Comparison of ENCODE assay signal across 24 cellular contexts in the genomic region with DNA sequence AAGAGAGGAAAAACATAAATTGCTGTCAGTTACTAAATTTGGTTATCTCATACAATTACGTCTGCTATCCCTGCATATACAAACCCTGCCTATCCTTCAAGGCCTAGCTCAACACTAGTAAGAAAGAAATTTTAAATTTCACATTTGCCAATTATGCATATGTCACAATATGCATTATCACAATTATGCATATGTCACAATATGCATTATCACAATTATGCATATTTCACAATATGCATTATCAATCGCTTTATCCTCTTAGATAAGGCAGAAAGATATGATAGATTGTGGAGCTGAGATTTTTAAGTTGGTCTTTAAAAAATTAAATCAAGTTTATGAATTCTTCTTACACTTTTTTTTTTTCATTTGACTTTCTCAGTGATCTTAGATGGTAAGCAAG.
DNase-seq lines count a peak whose midpoint lies in the region; ATAC-seq, FAIRE-seq and TF ChIP-seq lines count a peak whose summit lies in the region.
"Had no signal": no experiment of that assay in that cellular context is flagged by ENCODE, and none has a peak within 500 bp of the region (broad histone marks: within the 10 kb centered on the region; RNA-seq: fewer than 3 reads in every experiment).

No MANE protein-coding gene starts in this region.

- TF ChIP-seq EP300 in HepG2 (IDR thresholded peaks at IDR 0.05; ENCODE audit: low read depth in 2 of 2, low read length in 2 of 2) (no peak), HepG2 (CRISPR knock-in tag; IDR thresholded peaks at IDR 0.05; ENCODE audit: borderline replicate concordance) (no peak)

- in situ Hi-C loops in HepG2 (cut with HindIII; ENCODE audit: extremely low pct_ligation_motif_present, low pct_unique_long_range_greater_than_20kb), result no loop called here
- in situ Hi-C loops in IMR-90 (cut with MboI; ENCODE audit: low sequenced_read_pairs), result no loop called here

- no peaks in the 10 kb centered on the region for H3K9me1 ChIP-seq in IMR-90 (ENCODE audit: insufficient read depth, low read length)

- H2BK5ac ChIP-seq in IMR-90 (ENCODE audit: low read depth, low read length, poor library complexity, severe bottlenecking), result no peak overlapping the region

- H3K36me3 ChIP-seq in HepG2 (replicated peaks in 1 of 2; ENCODE audit: control insufficient read depth in 1 of 2, insufficient read depth in 2 of 2, low read length in 2 of 2) (no peaks in the 10 kb centered on the region), right lobe of liver (no peaks in the 10 kb centered on the region), A673 (ENCODE audit: insufficient read depth, low read length, poor library complexity, severe bottlenecking) (no peaks in the 10 kb centered on the region), IMR-90 (ENCODE audit: control insufficient read depth, insufficient read depth, low read length) (no peaks in the 10 kb centered on the region)
- H3K36me3 ChIP-seq: BE2C, BLaER1 had no signal

- TF ChIP-seq CTCF in HepG2 (CRISPR knock-in tag; IDR thresholded peaks at IDR 0.05) (no peak), right lobe of liver (IDR thresholded peaks at IDR 0.05) (no peak), A673 (conservative IDR thresholded peaks at IDR 0.05; ENCODE audit: low read depth, low read length) (no peak), IMR-90 (conservative IDR thresholded peaks at IDR 0.05; ENCODE audit: low read depth, low read length) (no peak)

- BruUV-seq in HepG2 (replicated peaks; lab: Mats Ljungman, UMichigan), result no TSS peak
- no TSS peak for BruUV-seq in A673 (replicated peaks; lab: Mats Ljungman, UMichigan)
- BruUV-seq in IMR-90 (replicated peaks; lab: Mats Ljungman, UMichigan), result no TSS peak

- no peak overlapping the region for H4K91ac ChIP-seq in IMR-90 (ENCODE audit: insufficient read depth, low read depth, low read length)

- H3K27ac ChIP-seq in HepG2 (ENCODE audit: extremely low read length, insufficient read depth, low read length) (no peak overlapping the region), right lobe of liver (no peak overlapping the region), A673 (ENCODE audit: low read depth, low read length, poor library complexity, severe bottlenecking) (peak overlapping the region; percentile 63), IMR-90 (ENCODE audit: insufficient read depth, low read length) (no peak overlapping the region)
- H3K27ac ChIP-seq: A549, BLaER1 had no signal

- H3K14ac ChIP-seq in IMR-90 (replicated peaks; ENCODE audit: low read depth, low read length), result no peak overlapping the region

- intact Hi-C loops in HepG2 (cut with micrococcal nuclease; ENCODE audit: unreplicated experiment), result no loop called here
- intact Hi-C loops in right lobe of liver (cut with DNase I), result no loop called here
- intact Hi-C loops in A673 (cut with micrococcal nuclease; ENCODE audit: unreplicated experiment), result no loop called here
- intact Hi-C loops in IMR-90 (cut with micrococcal nuclease), result no loop called here

- H3K4ac ChIP-seq in IMR-90 (ENCODE audit: low read depth, low read length), result no peak overlapping the region

- FAIRE-seq in HepG2 (lab: Jason Lieb, UNC) (no peak), islet of Langerhans (lab: Jason Lieb, UNC) (peak; percentile 24)
- FAIRE-seq: A549, D721Med, G401.6, GM12891 had no signal

- dilution Hi-C loops in IMR-90 (cut with HindIII; ENCODE audit: low sequenced_read_pairs, unreplicated experiment), result no loop called here

- H3K4me1 ChIP-seq in HepG2 (ENCODE audit: insufficient read depth, low read length) (no peaks in the 10 kb centered on the region), right lobe of liver (no peaks in the 10 kb centered on the region), A673 (ENCODE audit: insufficient read depth, low read length, poor library complexity, severe bottlenecking) (peaks cover 19% of the 10 kb centered on the region), IMR-90 (ENCODE audit: control insufficient read depth, insufficient read depth, low read length) (no peaks in the 10 kb centered on the region)
- H3K4me1 ChIP-seq: A549, BE2C, BLaER1 had no signal

- CTCF ChIA-PET in HepG2 (lab: Yijun Ruan, JAX; ENCODE audit: low intra/inter-chr PET ratio, low total read pairs), result no interaction called here
- CTCF ChIA-PET in A673 (lab: Charles Lee), result no interaction called here
- CTCF ChIA-PET in IMR-90 (lab: Yijun Ruan, JAX), result interaction anchor here (0.6 to 1.2 kb wide), 2 partner anchors 16 to 179 kb away, joined by 3 to 4 read pairs; no protein-coding TSS in a partner anchor

- no peak for DNase-seq in HepG2 (ENCODE audit: low spot score)
- DNase-seq in right lobe of liver, result no peak
- no peak for DNase-seq in A673 (ENCODE audit: low spot score)
- DNase-seq in IMR-90, result no peak
- DNase-seq in stimulated activated CD4-positive, alpha-beta T cell treated with anti-CD3 and anti-CD28 coated beads, Interleukin-4, amount 100 ng/mL, for 24 hours, result no peak
- DNase-seq: 8988T; ACHN; BE2C; C1 segment of cervical spinal cord; Caco-2; Calu3; CD4-positive, alpha-beta memory T cell; CD4-positive, CD25-positive, alpha-beta regulatory T cell; CD8-positive, alpha-beta memory T cell; DMS79 treated with DMSO at 0.1 percent for 48 hours; GF-D8 had no signal

- no peak overlapping the region for H3K4me3 ChIP-seq in HepG2 (replicated peaks in 1 of 3; ENCODE audit: insufficient read depth in 1 of 3, low read depth in 2 of 3, low read length in 3 of 3)
- no peak overlapping the region for H3K4me3 ChIP-seq in right lobe of liver
- no peak overlapping the region for H3K4me3 ChIP-seq in A673 (ENCODE audit: low read depth, low read length, poor library complexity, severe bottlenecking)
- no peak overlapping the region for H3K4me3 ChIP-seq in IMR-90 (ENCODE audit: insufficient read depth, low read depth, low read length)
- H3K4me3 ChIP-seq: A549, BLaER1 had no signal

- H3K56ac ChIP-seq in IMR-90 (ENCODE audit: extremely low read depth, insufficient read depth, low read length), result no peak overlapping the region

- H3K4me2 ChIP-seq in HepG2 (ENCODE audit: low read depth, low read length), result no peak overlapping the region
- H3K4me2 ChIP-seq in IMR-90 (ENCODE audit: low read depth, low read length), result no peak overlapping the region
- H3K4me2 ChIP-seq: A549, BLaER1 had no signal

- no peaks in the 10 kb centered on the region for H3K79me2 ChIP-seq in HepG2 (ENCODE audit: insufficient read depth, low read length)

- no peaks in the 10 kb centered on the region for H3K27me3 ChIP-seq in HepG2 (ENCODE audit: control insufficient read depth in 1 of 2, insufficient read depth in 2 of 2, low read length in 2 of 2)
- H3K27me3 ChIP-seq in right lobe of liver, result no peaks in the 10 kb centered on the region
- no peaks in the 10 kb centered on the region for H3K27me3 ChIP-seq in A673 (replicated peaks; ENCODE audit: insufficient read depth, low read depth, low read length, poor library complexity)
- H3K27me3 ChIP-seq in IMR-90 (ENCODE audit: control insufficient read depth, insufficient read depth, low read length), result no peaks in the 10 kb centered on the region
- H3K27me3 ChIP-seq: BE2C, BLaER1 had no signal

- H3K23ac ChIP-seq in IMR-90 (ENCODE audit: low read depth, low read length), result no peak overlapping the region

- H2BK120ac ChIP-seq in IMR-90 (ENCODE audit: low read depth, low read length), result no peak overlapping the region

- no peaks in the 10 kb centered on the region for H4K20me1 ChIP-seq in HepG2 (ENCODE audit: insufficient read depth, low read length)
- no peaks in the 10 kb centered on the region for H4K20me1 ChIP-seq in IMR-90 (ENCODE audit: insufficient read depth, low read length)
- H4K20me1 ChIP-seq: BLaER1 had no signal

- H2AK5ac ChIP-seq in IMR-90 (ENCODE audit: low read depth, low read length), result no peak overlapping the region

- ATAC-seq in HepG2, result no peak
- ATAC-seq in right lobe of liver, result no peak
- ATAC-seq in IMR-90 (ENCODE audit: low read depth), result no peak
- no peak for ATAC-seq in HG03571 (IDR thresholded peaks at IDR 0.05; ENCODE audit: unreplicated experiment)
- ATAC-seq in GM21576 (IDR thresholded peaks at IDR 0.05; ENCODE audit: unreplicated experiment), result no peak
- ATAC-seq: A549 had no signal

- H3K9me3 ChIP-seq in HepG2 (ENCODE audit: low read length) (peaks cover 11% of the 10 kb centered on the region; the same call in 1 of the 2 replicates), right lobe of liver (no peaks in the 10 kb centered on the region), A673 (ENCODE audit: low read depth, low read length, poor library complexity, severe bottlenecking) (peaks cover 11% of the 10 kb centered on the region), IMR-90 (ENCODE audit: control insufficient read depth, insufficient read depth, low read length) (no peaks in the 10 kb centered on the region)
- H3K9me3 ChIP-seq: A549, BE2C, BLaER1 had no signal

- H2AFZ ChIP-seq in HepG2 (ENCODE audit: low read length), result no peak overlapping the region
- H2AFZ ChIP-seq in IMR-90 (replicated peaks; ENCODE audit: low read length, poor library complexity), result no peak overlapping the region

- no peaks in the 10 kb centered on the region for H3K79me1 ChIP-seq in IMR-90 (ENCODE audit: low read depth in 1 of 2, low read length in 2 of 2)

- TF ChIP-seq RAD21 in HepG2 (CRISPR knock-in tag; IDR thresholded peaks at IDR 0.05) (no peak), IMR-90 (IDR thresholded peaks at IDR 0.05; ENCODE audit: low read length) (no peak)

- no peak overlapping the region for H3K18ac ChIP-seq in IMR-90 (ENCODE audit: low read depth, low read length)

- POLR2A ChIA-PET in HepG2 (lab: Yijun Ruan, JAX), result no interaction called here
- POLR2A ChIA-PET in A673 (lab: Charles Lee; ENCODE audit: low non-redundant PET), result no interaction called here
- POLR2A ChIA-PET in IMR-90 (lab: Charles Lee; ENCODE audit: unreplicated experiment), result no interaction called here

- no peak overlapping the region for H4K8ac ChIP-seq in IMR-90 (ENCODE audit: low read depth in 2 of 2, low read length in 2 of 2)

- no peak overlapping the region for H2BK20ac ChIP-seq in IMR-90 (ENCODE audit: low read depth, low read length)

- H2BK15ac ChIP-seq in IMR-90 (ENCODE audit: low read depth, low read length), result no peak overlapping the region

- WGBS in HepG2 (ENCODE audit: low lambda C conversion rate), result 69% methylated on average over 2 of the region's 2 CpGs
- 44% methylated on average over 2 of the region's 2 CpGs for WGBS in right lobe of liver (ENCODE audit: insufficient coverage, low coverage, low lambda C conversion rate, missing lambda C conversion rate)
- WGBS in IMR-90 (ENCODE audit: extremely low coverage in 2 of 2, insufficient read length in 1 of 2), 2 experiments, result no CpG with 5 or more reads among the region's 2 CpGs

- no peak overlapping the region for H4K5ac ChIP-seq in IMR-90 (ENCODE audit: low read depth, low read length)

- no peak overlapping the region for H2AK9ac ChIP-seq in IMR-90 (replicated peaks; ENCODE audit: low read depth, low read length, poor library complexity)

- TF ChIP-seq POLR2A in HepG2 (IDR thresholded peaks at IDR 0.05; ENCODE audit: insufficient read depth in 1 of 2, low read depth in 2 of 2, low read length in 2 of 2) (no peak), right lobe of liver (IDR thresholded peaks at IDR 0.05) (no peak), IMR-90 (IDR thresholded peaks at IDR 0.05; ENCODE audit: low read depth, low read length) (no peak)

- H3K9ac ChIP-seq in HepG2 (ENCODE audit: insufficient read depth, low read depth, low read length) (no peak overlapping the region), IMR-90 (ENCODE audit: low read depth, low read length) (no peak overlapping the region)
- H3K9ac ChIP-seq: BLaER1 had no signal

TF ChIP-seq in IMR-90, 13 proteins besides CTCF, POLR2A, EP300 and RAD21 (continues in another document):
- peak; percentile 72 for TF ChIP-seq CEBPB (IDR thresholded peaks at IDR 0.05; ENCODE audit: low read depth, low read length)
